ENCODE assay signal across 10 cellular contexts in genomic region chr10:119693262-119693957, GRCh38. TPM values are rescaled to one million over a fixed set of nuclear protein-coding genes. Genes with fewer than 3 reads are reported as not detected.
DNase-seq lines count a peak whose midpoint lies in the region; ATAC-seq and TF ChIP-seq lines count a peak whose summit lies in the region.
"Had no signal": no experiment of that assay in that cellular context is flagged by ENCODE, and none has a peak within 500 bp of the region (broad histone marks: within the 10 kb centered on the region; RNA-seq: fewer than 3 reads in every experiment).

No MANE protein-coding gene starts in this region.

- WGBS in testis, 2 donors: 81 to 85% methylated on average over 6 of the region's 6 CpGs
- 74 to 76% methylated on average over 6 of the region's 6 CpGs for WGBS in thyroid gland, 2 donors

- ATAC-seq in GM18867 (IDR thresholded peaks at IDR 0.05; ENCODE audit: unreplicated experiment) (peak; percentile 76), HG03103 (IDR thresholded peaks at IDR 0.05; ENCODE audit: low read depth, unreplicated experiment) (peak; percentile 69), HG03039 (IDR thresholded peaks at IDR 0.05; ENCODE audit: unreplicated experiment) (no peak)
- ATAC-seq: activated T-cell treated with anti-CD3 and anti-CD28 coated beads, Interleukin-2, amount 50 U/mL, for 4 hours had no signal

- H3K27me3 ChIP-seq in testis (no peaks in the 10 kb centered on the region), thyroid gland (no peaks in the 10 kb centered on the region)

- DNase-seq in choroid plexus epithelial cell (ENCODE audit: low read depth) (peak; percentile 59), putamen (ENCODE audit: low spot score) (peak; percentile 63), testis (no peak), thyroid gland (no peak), NCI-H1930 (lab: John Stamatoyannopoulos, UW) (no peak)
- DNase-seq: activated T-cell treated with anti-CD3 and anti-CD28 coated beads, Interleukin-2, amount 50 U/mL, for 4 hours had no signal

- no peak for TF ChIP-seq CTCF in choroid plexus epithelial cell (conservative IDR thresholded peaks at IDR 0.05; ENCODE audit: low read depth, low read length)
- TF ChIP-seq CTCF in testis (IDR thresholded peaks at IDR 0.05): no peak
- TF ChIP-seq CTCF in thyroid gland (IDR thresholded peaks at IDR 0.05): no peak

- H3K4me1 ChIP-seq in testis (no peaks in the 10 kb centered on the region), thyroid gland (no peaks in the 10 kb centered on the region)

- H3K4me3 ChIP-seq in choroid plexus epithelial cell (ENCODE audit: low read depth, low read length) (no peak overlapping the region), testis (no peak overlapping the region), thyroid gland (replicated peaks in 1 of 3) (no peak overlapping the region)
- H3K4me3 ChIP-seq: SJSA1 had no signal

- H3K36me3 ChIP-seq in testis (ENCODE audit: low read depth, missing control alignments) (no peaks in the 10 kb centered on the region), thyroid gland (no peaks in the 10 kb centered on the region)
- H3K36me3 ChIP-seq: SJSA1 had no signal

- no peak for TF ChIP-seq POLR2A in testis (IDR thresholded peaks at IDR 0.05)
- no peak for TF ChIP-seq POLR2A in thyroid gland (IDR thresholded peaks at IDR 0.05)

- no peaks in the 10 kb centered on the region for H3K9me3 ChIP-seq in testis
- no peaks in the 10 kb centered on the region for H3K9me3 ChIP-seq in thyroid gland

- H3K27ac ChIP-seq in testis (no peak overlapping the region), thyroid gland (no peak overlapping the region)
- H3K27ac ChIP-seq: SJSA1 had no signal

- intact Hi-C loops in testis (cut with DNase I; ENCODE audit: low total_unique reads) (no loop called here), thyroid gland (cut with DNase I) (no loop called here)

RNA-seq across cellular contexts. Expression of gene INPP5F, which starts 32.4 kb away (rescaled TPM):
- total RNA-seq in testis (10 to 100 TPM; 19.0 to 23.8 TPM), thyroid gland (10 to 100 TPM; 12.6 to 14.9 (median 13.4) TPM)
- polyA plus RNA-seq in testis (ENCODE audit: insufficient read depth, low read depth, low replicate concordance): 21.9 TPM

RNA-seq across cellular contexts. Expression of gene BAG3, which starts 42.2 kb away (rescaled TPM):
- total RNA-seq in testis (10 to 100 TPM; 36.7 to 44.8 TPM), thyroid gland (10 to 100 TPM; 26.6 to 46.6 (median 38.0) TPM)
- 50.3 TPM for polyA plus RNA-seq in testis (ENCODE audit: insufficient read depth, low read depth, low replicate concordance)

Comparison
In these comparisons a context has a peak if more than half of its experiments do, and no peak if none do; other contexts are left out.
1. DNase-seq: peak in choroid plexus epithelial cell (single experiment) and putamen (single experiment); none in testis (single experiment), thyroid gland (0 of 2) and NCI-H1930 (0 of 2).